Comparison of ENCODE assay signal across 15 cellular contexts in genomic region chr2:16142383-16143361, GRCh38.
DNase-seq lines count a peak whose midpoint lies in the region; ATAC-seq lines count a peak whose summit lies in the region.
"Had no signal": no experiment of that assay in that cellular context is flagged by ENCODE, and none has a peak within 500 bp of the region (broad histone marks: within the 10 kb centered on the region; RNA-seq: fewer than 3 reads in every experiment).

No MANE protein-coding gene starts in this region.

- no peak overlapping the region for H3K27ac ChIP-seq in CD4-positive, CD25-positive, alpha-beta regulatory T cell (ENCODE audit: insufficient read depth, low read length, poor library complexity, severe bottlenecking)
- H3K27ac ChIP-seq: C4-2B had no signal

- H3K4me1 Mint-ChIP-seq in CD4-positive, CD25-positive, alpha-beta regulatory T cell: no peaks in the 10 kb centered on the region
- H3K4me1 Mint-ChIP-seq in activated T-helper 17 cell treated with anti-CD3 and anti-CD28 coated beads, Interleukin-2, amount 50 U/mL, for 72 hours: no peaks in the 10 kb centered on the region
- H3K4me1 Mint-ChIP-seq in natural killer cell treated with Interleukin-12 subunit alpha and Interleukin-12 subunit beta and Interleukin-15 and Interleukin-18, amount 100 ng/mL, for 72 hours (ENCODE audit: low read depth in 2 of 2): no peaks in the 10 kb centered on the region

- no peaks in the 10 kb centered on the region for H3K27me3 Mint-ChIP-seq in CD4-positive, CD25-positive, alpha-beta regulatory T cell
- no peaks in the 10 kb centered on the region for H3K27me3 Mint-ChIP-seq in activated T-helper 17 cell treated with anti-CD3 and anti-CD28 coated beads, Interleukin-2, amount 50 U/mL, for 72 hours
- no peaks in the 10 kb centered on the region for H3K27me3 Mint-ChIP-seq in natural killer cell treated with Interleukin-12 subunit alpha and Interleukin-12 subunit beta and Interleukin-15 and Interleukin-18, amount 100 ng/mL, for 72 hours

- no peak overlapping the region for H3K27ac Mint-ChIP-seq in CD4-positive, CD25-positive, alpha-beta regulatory T cell
- no peak overlapping the region for H3K27ac Mint-ChIP-seq in activated T-helper 17 cell treated with anti-CD3 and anti-CD28 coated beads, Interleukin-2, amount 50 U/mL, for 72 hours
- H3K27ac Mint-ChIP-seq in natural killer cell treated with Interleukin-12 subunit alpha and Interleukin-12 subunit beta and Interleukin-15 and Interleukin-18, amount 100 ng/mL, for 72 hours: no peak overlapping the region
- H3K27ac Mint-ChIP-seq: stimulated activated naive CD8-positive, alpha-beta T cell treated with anti-CD3 and anti-CD28 coated beads, Interleukin-15, Interleukin-2, amounts not matched to agents 100 ng/mL and 50 ng/mL, for 24 hours had no signal

- no peaks in the 10 kb centered on the region for H3K36me3 ChIP-seq in CD4-positive, CD25-positive, alpha-beta regulatory T cell (ENCODE audit: control insufficient read depth, insufficient read depth, low read length)

- H3K27me3 ChIP-seq in CD4-positive, CD25-positive, alpha-beta regulatory T cell (ENCODE audit: control insufficient read depth, insufficient read depth, low read length): no peaks in the 10 kb centered on the region

- no peaks in the 10 kb centered on the region for H3K9me3 ChIP-seq in CD4-positive, CD25-positive, alpha-beta regulatory T cell (ENCODE audit: control insufficient read depth in 2 of 2, low read length in 2 of 2)

- peak in 2 of 3 donors; percentile 42 to 52 for DNase-seq in CD4-positive, CD25-positive, alpha-beta regulatory T cell
- DNase-seq in ELF-1 (ENCODE audit: low read depth, low spot score): peak; percentile 4
- DNase-seq in natural killer cell treated with Interleukin-12 subunit alpha and Interleukin-12 subunit beta and Interleukin-15 and Interleukin-18, amount 100 ng/mL, for 72 hours (ENCODE audit: low spot score): no peak
- DNase-seq in activated gamma-delta T cell treated with Interleukin-2 at 50 U/mL for 16 hours: no peak
- no peak for DNase-seq in effector CD8-positive, alpha-beta T cell (lab: John Stamatoyannopoulos, UW)
- DNase-seq: amniotic stem cell; cortex of kidney; NCI-H2227 treated with DMSO at 0.1 percent for 48 hours; stimulated activated CD4-positive, alpha-beta T cell treated with anti-CD3 and anti-CD28 coated beads, Interleukin-4, amount 100 ng/mL, for 1 hour; T1000 had no signal

- peaks cover 0 to 4% (median 0%) of the 10 kb centered on the region in 7 donors for H3K9me3 Mint-ChIP-seq in CD4-positive, CD25-positive, alpha-beta regulatory T cell
- H3K9me3 Mint-ChIP-seq in activated T-helper 17 cell treated with anti-CD3 and anti-CD28 coated beads, Interleukin-2, amount 50 U/mL, for 72 hours: no peaks in the 10 kb centered on the region
- H3K9me3 Mint-ChIP-seq in natural killer cell treated with Interleukin-12 subunit alpha and Interleukin-12 subunit beta and Interleukin-15 and Interleukin-18, amount 100 ng/mL, for 72 hours: no peaks in the 10 kb centered on the region
- H3K9me3 Mint-ChIP-seq: stimulated activated naive CD8-positive, alpha-beta T cell treated with anti-CD3 and anti-CD28 coated beads, Interleukin-15, Interleukin-2, amounts not matched to agents 100 ng/mL and 50 ng/mL, for 24 hours had no signal

- no peak overlapping the region for H3K4me3 Mint-ChIP-seq in CD4-positive, CD25-positive, alpha-beta regulatory T cell
- no peak overlapping the region for H3K4me3 Mint-ChIP-seq in activated T-helper 17 cell treated with anti-CD3 and anti-CD28 coated beads, Interleukin-2, amount 50 U/mL, for 72 hours
- H3K4me3 Mint-ChIP-seq in natural killer cell treated with Interleukin-12 subunit alpha and Interleukin-12 subunit beta and Interleukin-15 and Interleukin-18, amount 100 ng/mL, for 72 hours: no peak overlapping the region
- H3K4me3 Mint-ChIP-seq: stimulated activated naive CD8-positive, alpha-beta T cell treated with anti-CD3 and anti-CD28 coated beads, Interleukin-15, Interleukin-2, amounts not matched to agents 100 ng/mL and 50 ng/mL, for 24 hours had no signal

- no peaks in the 10 kb centered on the region for H3K36me3 Mint-ChIP-seq in CD4-positive, CD25-positive, alpha-beta regulatory T cell
- no peaks in the 10 kb centered on the region for H3K36me3 Mint-ChIP-seq in activated T-helper 17 cell treated with anti-CD3 and anti-CD28 coated beads, Interleukin-2, amount 50 U/mL, for 72 hours (ENCODE audit: low read depth)
- H3K36me3 Mint-ChIP-seq in natural killer cell treated with Interleukin-12 subunit alpha and Interleukin-12 subunit beta and Interleukin-15 and Interleukin-18, amount 100 ng/mL, for 72 hours: no peaks in the 10 kb centered on the region

- peak in 1 of 2 donors; percentile 53 for ATAC-seq in CD4-positive, CD25-positive, alpha-beta regulatory T cell (ENCODE audit: low read depth in 2 of 2)
- ATAC-seq in activated T-helper 17 cell treated with anti-CD3 and anti-CD28 coated beads, Interleukin-2, amount 50 U/mL, for 72 hours (replicated peaks): peak; percentile 87
- ATAC-seq in natural killer cell treated with Interleukin-12 subunit alpha and Interleukin-12 subunit beta and Interleukin-15 and Interleukin-18, amount 100 ng/mL, for 72 hours: peak; percentile 67 to 86
- ATAC-seq in HG03139 (IDR thresholded peaks at IDR 0.05; ENCODE audit: unreplicated experiment): no peak
- ATAC-seq: HCT116 had no signal

- H3K4me3 ChIP-seq in CD4-positive, CD25-positive, alpha-beta regulatory T cell (ENCODE audit: low read depth, low read length): no peak overlapping the region

- no peaks in the 10 kb centered on the region for H3K4me1 ChIP-seq in CD4-positive, CD25-positive, alpha-beta regulatory T cell (ENCODE audit: control insufficient read depth, insufficient read depth, low read length, poor library complexity, severe bottlenecking)

Comparison
In these comparisons a context has a peak if more than half of its experiments do, and no peak if none do; other contexts are left out.
1. DNase-seq: peak in CD4-positive, CD25-positive, alpha-beta regulatory T cell (2 of 3) and ELF-1 (single experiment); none in natural killer cell treated with Interleukin-12 subunit alpha and Interleukin-12 subunit beta and Interleukin-15 and Interleukin-18, amount 100 ng/mL, for 72 hours (single experiment), activated gamma-delta T cell treated with Interleukin-2 at 50 U/mL for 16 hours (single experiment) and effector CD8-positive, alpha-beta T cell (single experiment).